ENCODE assay signal across 15 cellular contexts in the genomic region with DNA sequence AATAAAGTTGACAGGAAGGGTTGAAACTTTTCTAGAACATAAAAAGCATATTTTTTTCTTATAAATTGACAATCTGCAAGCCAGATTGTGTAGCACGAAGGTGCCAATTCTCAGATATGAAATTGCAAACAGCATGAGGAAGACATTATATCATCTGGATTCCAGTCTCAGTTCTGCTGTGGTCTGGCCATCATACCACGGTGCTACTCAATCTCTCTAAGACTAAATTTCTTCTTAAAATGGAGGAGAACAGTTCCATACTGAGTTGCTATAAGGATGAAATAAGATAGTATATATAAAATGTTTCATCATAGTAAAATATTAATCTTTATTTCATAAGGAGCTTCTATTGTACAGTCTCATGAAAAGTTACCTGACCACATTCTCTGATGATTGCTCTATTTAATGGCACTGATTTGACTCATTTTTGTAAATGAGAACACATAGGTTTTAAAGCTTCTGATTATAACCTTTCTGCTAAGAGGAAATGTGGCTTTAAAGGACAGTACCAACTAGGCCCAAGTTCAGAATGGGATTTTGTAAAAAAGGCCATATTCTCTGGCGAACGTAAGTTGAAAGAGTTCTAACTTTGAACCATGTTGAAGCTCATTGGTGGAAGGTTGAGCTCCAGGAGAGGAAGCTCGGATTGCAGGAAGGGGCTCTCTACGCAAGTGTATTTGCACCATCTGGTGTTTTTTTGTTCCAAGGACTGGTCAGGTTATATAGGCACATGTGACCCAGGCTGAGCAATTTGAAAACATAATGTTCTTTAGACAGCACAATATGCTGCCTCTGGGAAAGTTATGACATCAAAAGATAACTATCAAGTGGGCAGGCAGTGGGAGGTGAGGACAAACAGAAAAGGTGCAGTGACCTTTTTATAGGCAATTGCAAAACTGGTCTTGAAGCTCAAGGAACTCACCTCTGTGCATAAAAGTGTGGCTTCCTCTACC.
DNase-seq lines count a peak whose midpoint lies in the region; ATAC-seq, FAIRE-seq and TF ChIP-seq lines count a peak whose summit lies in the region.
"Had no signal": no experiment of that assay in that cellular context is flagged by ENCODE, and none has a peak within 500 bp of the region (broad histone marks: within the 10 kb centered on the region; RNA-seq: fewer than 3 reads in every experiment).

No MANE protein-coding gene starts in this region.

- TF ChIP-seq CTCF in VCaP (conservative IDR thresholded peaks at IDR 0.05) (no peak), kidney (IDR thresholded peaks at IDR 0.05; ENCODE audit: borderline replicate concordance, extremely low read depth, insufficient read depth) (no peak), thyroid gland (IDR thresholded peaks at IDR 0.05) (no peak)

- peaks cover 7 to 13% of the 10 kb centered on the region in 2 donors for H3K4me1 ChIP-seq in kidney (ENCODE audit: control insufficient read depth in 1 of 2, insufficient read depth in 1 of 2, low read depth in 1 of 2, low read length in 2 of 2)
- peaks cover 8 to 12% of the 10 kb centered on the region in 2 donors for H3K4me1 ChIP-seq in thyroid gland

- peak; percentile 62 for ATAC-seq in stimulated activated naive CD8-positive, alpha-beta T cell treated with anti-CD3 and anti-CD28 coated beads, Interleukin-15, Interleukin-2, amounts not matched to agents 100 U/mL and 50 U/mL, for 24 hours
- no peak for ATAC-seq in HG03354 (IDR thresholded peaks at IDR 0.05; ENCODE audit: poor library complexity, severe bottlenecking, unreplicated experiment)

- DNase-seq in DMS53 (lab: John Stamatoyannopoulos, UW) (peak; percentile 19), DMS53 treated with DMSO at 0.1 percent for 48 hours (lab: John Stamatoyannopoulos, UW; ENCODE audit: unreplicated experiment) (no peak), kidney (no peak), thyroid gland (no peak), activated gamma-delta T cell (lab: John Stamatoyannopoulos, UW) (no peak)
- DNase-seq in stimulated activated naive CD8-positive, alpha-beta T cell treated with anti-CD3 and anti-CD28 coated beads, Interleukin-15, Interleukin-2, amounts not matched to agents 100 U/mL and 50 U/mL, for 24 hours = peak; percentile 6
- DNase-seq: 8988T; activated CD4-positive, alpha-beta T cell treated with anti-CD3 and anti-CD28 coated beads, Interleukin-2, amount 50 U/mL, for 1 hour; DND-41; NCI-H2029 treated with DMSO at 0.1 percent for 48 hours had no signal

- FAIRE-seq in kidney (lab: Jason Lieb, UNC) = no peak
- FAIRE-seq: H54 had no signal

- 83 to 88% methylated on average over 6 of the region's 6 CpGs for whole genome bisulfite sequencing in thyroid gland, 2 donors

- intact Hi-C loops in kidney (cut with DNase I) = no loop called here
- intact Hi-C loops in thyroid gland (cut with DNase I) = no loop called here

- no peaks in the 10 kb centered on the region for H3K27me3 ChIP-seq in thyroid gland
- H3K27me3 ChIP-seq: adrenal gland had no signal

- TF ChIP-seq POLR2A in thyroid gland (IDR thresholded peaks at IDR 0.05) = no peak

- H3K4me3 ChIP-seq in kidney (ENCODE audit: low read length in 2 of 2) = no peak overlapping the region
- no peak overlapping the region for H3K4me3 ChIP-seq in thyroid gland (replicated peaks in 1 of 3)
- H3K4me3 ChIP-seq: adrenal gland had no signal

- H3K27ac ChIP-seq in VCaP (peak overlapping the region; percentile 47), kidney (ENCODE audit: low read depth in 2 of 2, low read length in 2 of 2) (peak overlapping the region; percentile 47 to 66), thyroid gland (no peak overlapping the region)
- H3K27ac ChIP-seq: HL-60 had no signal

- no peak overlapping the region for H3K9ac ChIP-seq in kidney (ENCODE audit: low read length in 2 of 2)

- no peaks in the 10 kb centered on the region for H3K36me3 ChIP-seq in kidney (ENCODE audit: control insufficient read depth in 1 of 2, insufficient read depth in 2 of 2, low read length in 2 of 2)
- H3K36me3 ChIP-seq in thyroid gland = no peaks in the 10 kb centered on the region
- H3K36me3 ChIP-seq: adrenal gland had no signal

- H3K9me3 ChIP-seq in kidney (ENCODE audit: control insufficient read depth in 1 of 2, low read length in 2 of 2) = no peaks in the 10 kb centered on the region
- H3K9me3 ChIP-seq in thyroid gland = no peaks in the 10 kb centered on the region
- H3K9me3 ChIP-seq: adrenal gland had no signal

Comparison
In these comparisons a context has a peak if more than half of its experiments do, and no peak if none do; other contexts are left out.
1. DNase-seq: peak in DMS53 (single experiment) and stimulated activated naive CD8-positive, alpha-beta T cell treated with anti-CD3 and anti-CD28 coated beads, Interleukin-15, Interleukin-2, amounts not matched to agents 100 U/mL and 50 U/mL, for 24 hours (single experiment); none in DMS53 treated with DMSO at 0.1 percent for 48 hours (single experiment), kidney (single experiment), thyroid gland (0 of 2) and activated gamma-delta T cell (single experiment).
2. H3K27ac ChIP-seq: peak in VCaP (single experiment) and kidney (2 of 2); none in thyroid gland (0 of 3).